In the genomic region with DNA sequence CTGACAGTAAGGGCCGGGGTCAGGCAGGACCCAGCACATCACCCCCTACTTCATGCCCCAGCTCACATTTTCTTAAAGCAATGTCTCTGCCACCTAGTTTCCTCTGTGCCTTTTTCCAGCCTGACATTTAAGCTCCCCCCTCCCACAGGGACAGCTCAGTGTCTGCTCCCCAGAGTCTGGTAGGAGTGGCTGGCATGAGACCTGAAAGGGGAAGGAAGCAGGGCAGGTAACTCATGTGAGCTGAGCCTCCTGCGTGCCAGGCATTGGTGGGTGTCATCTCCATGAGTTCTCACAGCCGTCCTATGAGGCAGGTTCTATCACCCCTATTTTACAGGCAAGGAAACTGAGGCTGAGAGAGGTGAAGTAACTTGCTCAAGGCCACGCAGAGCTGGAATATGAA, we compare ENCODE assay signal across 13 cellular contexts. TPM values are rescaled to one million over a fixed set of nuclear protein-coding genes. Genes with fewer than 3 reads are reported as not detected.
A peak's percentile ranks its signal among the peaks of the same experiment; 100 is the strongest.
DNase-seq lines count a peak whose midpoint lies in the region; ATAC-seq and TF ChIP-seq lines count a peak whose summit lies in the region.
"Had no signal": no experiment of that assay in that cellular context is flagged by ENCODE, and none has a peak within 500 bp of the region (broad histone marks: within the 10 kb centered on the region; RNA-seq: fewer than 3 reads in every experiment).

No MANE protein-coding gene starts in this region.

- H3K9me3 ChIP-seq in mesodermal cell (ENCODE audit: control insufficient read depth, low read length) (no peaks in the 10 kb centered on the region), thoracic aorta (no peaks in the 10 kb centered on the region)
- H3K9me3 ChIP-seq: BE2C had no signal

- H3K27ac ChIP-seq in mesodermal cell (ENCODE audit: low read depth, low read length, severe bottlenecking) (no peak overlapping the region), thoracic aorta (peak overlapping the region in 1 of 2 donors; percentile 97)

- no peaks in the 10 kb centered on the region for H3K9me3 Mint-ChIP-seq in activated naive CD4-positive, alpha-beta T cell treated with anti-CD3 and anti-CD28 coated beads for 36 hours
- no peaks in the 10 kb centered on the region for H3K9me3 Mint-ChIP-seq in activated naive CD8-positive, alpha-beta T cell (ENCODE audit: low read depth)

- peaks cover 31% of the 10 kb centered on the region for H3K4me1 ChIP-seq in mesodermal cell (ENCODE audit: control insufficient read depth, insufficient read depth, low read length, poor library complexity, severe bottlenecking)
- H3K4me1 ChIP-seq in thoracic aorta (ENCODE audit: control insufficient read depth in 1 of 2, low read depth in 2 of 2): peaks cover 12 to 28% of the 10 kb centered on the region in 2 donors

- H3K27me3 ChIP-seq in thoracic aorta (replicated peaks; ENCODE audit: insufficient read depth): no peaks in the 10 kb centered on the region
- H3K27me3 ChIP-seq: BE2C had no signal

- CTCF ChIA-PET in activated naive CD4-positive, alpha-beta T cell treated with anti-CD3 and anti-CD28 coated beads for 36 hours (lab: Charles Lee): interaction anchor here (0.8 to 10.6 kb wide), 5 partner anchors 13 to 121 kb away, joined by 3 to 196 read pairs (median 5); no protein-coding TSS in a partner anchor

- H3K4me3 Mint-ChIP-seq in activated naive CD4-positive, alpha-beta T cell treated with anti-CD3 and anti-CD28 coated beads for 36 hours: peak overlapping the region; percentile 92
- H3K4me3 Mint-ChIP-seq in activated naive CD8-positive, alpha-beta T cell: peak overlapping the region; percentile 94

- peaks cover 39% of the 10 kb centered on the region for H3K4me1 Mint-ChIP-seq in activated naive CD4-positive, alpha-beta T cell treated with anti-CD3 and anti-CD28 coated beads for 36 hours (ENCODE audit: low read depth)
- peaks cover 46% of the 10 kb centered on the region for H3K4me1 Mint-ChIP-seq in activated naive CD8-positive, alpha-beta T cell (ENCODE audit: low read depth)

- H3K27ac Mint-ChIP-seq in activated naive CD4-positive, alpha-beta T cell treated with anti-CD3 and anti-CD28 coated beads for 36 hours: peak overlapping the region; percentile 90
- H3K27ac Mint-ChIP-seq in activated naive CD8-positive, alpha-beta T cell: peak overlapping the region; percentile 50

- H3K4me3 ChIP-seq in mesodermal cell (ENCODE audit: extremely low read depth, insufficient read depth, low read length, poor library complexity, severe bottlenecking) (peak overlapping the region; percentile 59), thoracic aorta (peak overlapping the region; percentile 79)

- intact Hi-C loops in activated naive CD4-positive, alpha-beta T cell treated with anti-CD3 and anti-CD28 coated beads for 36 hours (cut with micrococcal nuclease): no loop called here

- H3K27me3 Mint-ChIP-seq in activated naive CD4-positive, alpha-beta T cell treated with anti-CD3 and anti-CD28 coated beads for 36 hours (ENCODE audit: low read depth): no peaks in the 10 kb centered on the region
- H3K27me3 Mint-ChIP-seq in activated naive CD8-positive, alpha-beta T cell: no peaks in the 10 kb centered on the region

- peaks cover 7% of the 10 kb centered on the region for H3K36me3 Mint-ChIP-seq in activated naive CD4-positive, alpha-beta T cell treated with anti-CD3 and anti-CD28 coated beads for 36 hours (ENCODE audit: low read depth)
- H3K36me3 Mint-ChIP-seq in activated naive CD8-positive, alpha-beta T cell: no peaks in the 10 kb centered on the region

- DNase-seq in activated naive CD4-positive, alpha-beta T cell treated with anti-CD3 and anti-CD28 coated beads for 36 hours: no peak
- DNase-seq in activated naive CD4-positive, alpha-beta T cell (lab: John Stamatoyannopoulos, UW): no peak
- DNase-seq in thoracic aorta (ENCODE audit: low spot score) (no peak), RPMI8226 (no peak), T1000 (lab: John Stamatoyannopoulos, UW) (no peak)
- DNase-seq: BE2C, HCEC 1CT, NCI-H2081 had no signal

- no peak for ATAC-seq in thoracic aorta (ENCODE audit: insufficient number of reproducible peaks, low FRiP score, low read depth)
- ATAC-seq in HG02885 (IDR thresholded peaks at IDR 0.05; ENCODE audit: poor library complexity, unreplicated experiment): no peak

- no peak for TF ChIP-seq CTCF in thoracic aorta (IDR thresholded peaks at IDR 0.05)

- peaks cover 43% of the 10 kb centered on the region for H3K36me3 ChIP-seq in mesodermal cell (ENCODE audit: control insufficient read depth, insufficient read depth, low read length)
- peaks cover 34% of the 10 kb centered on the region for H3K36me3 ChIP-seq in thoracic aorta
- H3K36me3 ChIP-seq: BE2C had no signal

- WGBS in mesodermal cell (ENCODE audit: insufficient coverage in 2 of 2), 2 experiments: 80 to 96% methylated on average over 3 to 4 of the region's 4 CpGs

RNA-seq across cellular contexts. Expression of gene DNAJB2, which starts 1.5 kb away (rescaled TPM):
- 10 to 100 TPM; 24.6 to 24.9 TPM for total RNA-seq in activated naive CD4-positive, alpha-beta T cell treated with anti-CD3 and anti-CD28 coated beads for 36 hours
- polyA plus RNA-seq in mesodermal cell (2013, experiment 1 of 2): 32.8 TPM
- 32.5 TPM for polyA plus RNA-seq in mesodermal cell (2013, experiment 2 of 2)
- 10 to 100 TPM; 56.9 to 61.2 TPM for total RNA-seq in thoracic aorta

RNA-seq across cellular contexts. Expression of gene TUBA4A, which starts 27.0 kb away (rescaled TPM):
- 100 to 1,000 TPM; 112 to 116 TPM for total RNA-seq in activated naive CD4-positive, alpha-beta T cell treated with anti-CD3 and anti-CD28 coated beads for 36 hours
- polyA plus RNA-seq in mesodermal cell (2013, experiment 1 of 2): 4.9 TPM
- 2.5 TPM for polyA plus RNA-seq in mesodermal cell (2013, experiment 2 of 2)
- total RNA-seq in thoracic aorta: 10 to 100 TPM; 20.4 to 84.6 TPM

RNA-seq across cellular contexts. Expression of gene TUBA4B, which starts 27.6 kb away (rescaled TPM):
- total RNA-seq in activated naive CD4-positive, alpha-beta T cell treated with anti-CD3 and anti-CD28 coated beads for 36 hours: not detected
- polyA plus RNA-seq in mesodermal cell (2013, experiment 1 of 2): not detected
- polyA plus RNA-seq in mesodermal cell (2013, experiment 2 of 2): not detected
- not detected for total RNA-seq in thoracic aorta
- total RNA-seq: mesenteric fat pad had no signal
- polyA plus RNA-seq: adipose tissue had no signal

RNA-seq across cellular contexts. Expression of gene PTPRN, which starts 28.5 kb away (rescaled TPM):
- total RNA-seq in activated naive CD4-positive, alpha-beta T cell treated with anti-CD3 and anti-CD28 coated beads for 36 hours: not detected
- 60.9 TPM for polyA plus RNA-seq in mesodermal cell (2013, experiment 1 of 2)
- polyA plus RNA-seq in mesodermal cell (2013, experiment 2 of 2): 50.0 TPM
- not detected for total RNA-seq in thoracic aorta
- total RNA-seq: mesenteric fat pad had no signal

RNA-seq across cellular contexts. Expression of gene STK16, which starts 35.4 kb away (rescaled TPM):
- 10 to 100 TPM; 33.7 to 35.5 TPM for total RNA-seq in activated naive CD4-positive, alpha-beta T cell treated with anti-CD3 and anti-CD28 coated beads for 36 hours
- polyA plus RNA-seq in mesodermal cell (2013, experiment 1 of 2): 32.8 TPM
- 29.1 TPM for polyA plus RNA-seq in mesodermal cell (2013, experiment 2 of 2)
- total RNA-seq in thoracic aorta: 10 to 100 TPM; 10.7 to 11.7 TPM
